Comparison of ENCODE assay signal across 8 cellular contexts in genomic region chr7:143379607-143380263, GRCh38. TPM values are rescaled to one million over a fixed set of nuclear protein-coding genes. Genes with fewer than 3 reads are reported as not detected.
DNase-seq lines count a peak whose midpoint lies in the region; ATAC-seq and TF ChIP-seq lines count a peak whose summit lies in the region.

No MANE protein-coding gene starts in this region.

- H3K9me3 Mint-ChIP-seq in activated T-helper 17 cell treated with anti-CD3 and anti-CD28 coated beads, Interleukin-2, amount 50 U/mL, for 72 hours, result no peaks in the 10 kb centered on the region
- H3K9me3 Mint-ChIP-seq in stimulated activated naive B cell treated with anti-CD40 and anti-IgM and Interleukin-4, amounts not matched to agents 10 μg/mL and 1 μg/mL and 100 μg/mL, for 72 hours, result no peaks in the 10 kb centered on the region

- H3K36me3 Mint-ChIP-seq in activated T-helper 17 cell treated with anti-CD3 and anti-CD28 coated beads, Interleukin-2, amount 50 U/mL, for 72 hours (ENCODE audit: low read depth), result peaks cover 26% of the 10 kb centered on the region
- H3K36me3 Mint-ChIP-seq in stimulated activated naive B cell treated with anti-CD40 and anti-IgM and Interleukin-4, amounts not matched to agents 10 μg/mL and 1 μg/mL and 100 μg/mL, for 72 hours, result peaks cover 0 to 2% of the 10 kb centered on the region in 2 donors

- H3K27ac Mint-ChIP-seq in activated T-helper 17 cell treated with anti-CD3 and anti-CD28 coated beads, Interleukin-2, amount 50 U/mL, for 72 hours, result peak overlapping the region; percentile 97
- peak overlapping the region; percentile 82 for H3K27ac Mint-ChIP-seq in stimulated activated naive B cell treated with anti-CD40 and anti-IgM and Interleukin-4, amounts not matched to agents 10 μg/mL and 1 μg/mL and 100 μg/mL, for 72 hours

- DNase-seq in stimulated activated naive B cell treated with anti-CD40 and anti-IgM and Interleukin-4, amounts not matched to agents 10 μg/mL and 1 μg/mL and 100 μg/mL, for 72 hours, result no peak
- DNase-seq in mucosa of gallbladder (ENCODE audit: low spot score) (no peak), SIG-M5 (lab: John Stamatoyannopoulos, UW) (no peak), GM20000 (ENCODE audit: low spot score) (no peak)

- peaks cover 12% of the 10 kb centered on the region for H3K36me3 ChIP-seq in ES-I3 (ENCODE audit: insufficient read depth, low read length)

- peaks cover 33% of the 10 kb centered on the region for H3K4me1 Mint-ChIP-seq in activated T-helper 17 cell treated with anti-CD3 and anti-CD28 coated beads, Interleukin-2, amount 50 U/mL, for 72 hours
- H3K4me1 Mint-ChIP-seq in stimulated activated naive B cell treated with anti-CD40 and anti-IgM and Interleukin-4, amounts not matched to agents 10 μg/mL and 1 μg/mL and 100 μg/mL, for 72 hours, result peaks cover 19 to 35% of the 10 kb centered on the region in 2 donors

- no peaks in the 10 kb centered on the region for H3K9me3 ChIP-seq in ES-I3 (ENCODE audit: control insufficient read depth, insufficient read depth, low read length)

- peaks cover 23% of the 10 kb centered on the region for H3K4me1 ChIP-seq in ES-I3 (ENCODE audit: insufficient read depth, low read length)

- H3K4me3 Mint-ChIP-seq in activated T-helper 17 cell treated with anti-CD3 and anti-CD28 coated beads, Interleukin-2, amount 50 U/mL, for 72 hours, result peak overlapping the region; percentile 98
- peak overlapping the region; percentile 79 to 83 for H3K4me3 Mint-ChIP-seq in stimulated activated naive B cell treated with anti-CD40 and anti-IgM and Interleukin-4, amounts not matched to agents 10 μg/mL and 1 μg/mL and 100 μg/mL, for 72 hours

- TF ChIP-seq CTCF in GM20000 (IDR thresholded peaks at IDR 0.05; ENCODE audit: extremely low read depth, missing control alignments), result no peak

- peak; percentile 8 for ATAC-seq in HG02943 (IDR thresholded peaks at IDR 0.05; ENCODE audit: low read depth, unreplicated experiment)
- peak; percentile 1 for ATAC-seq in activated T-helper 17 cell treated with anti-CD3 and anti-CD28 coated beads, Interleukin-2, amount 50 U/mL, for 72 hours (replicated peaks)
- ATAC-seq in stimulated activated naive B cell treated with anti-CD40 and anti-IgM and Interleukin-4, amounts not matched to agents 10 μg/mL and 1 μg/mL and 100 μg/mL, for 72 hours (replicated peaks), result peak in 1 of 2 donors; percentile 1

- peak overlapping the region; percentile 69 for H3K4me3 ChIP-seq in iPS-11a (ENCODE audit: low read depth, low read length)

- no peaks in the 10 kb centered on the region for H3K27me3 Mint-ChIP-seq in activated T-helper 17 cell treated with anti-CD3 and anti-CD28 coated beads, Interleukin-2, amount 50 U/mL, for 72 hours
- no peaks in the 10 kb centered on the region for H3K27me3 Mint-ChIP-seq in stimulated activated naive B cell treated with anti-CD40 and anti-IgM and Interleukin-4, amounts not matched to agents 10 μg/mL and 1 μg/mL and 100 μg/mL, for 72 hours

- peak overlapping the region; percentile 97 for H3K9ac ChIP-seq in ES-I3 (ENCODE audit: low read depth, low read length)

RNA-seq across cellular contexts. Expression of gene ZYX, which starts 1.4 kb away (rescaled TPM):
- 100 to 1,000 TPM; 116 to 146 TPM for total RNA-seq in activated T-helper 17 cell treated with anti-CD3 and anti-CD28 coated beads, Interleukin-2, amount 50 U/mL, for 72 hours
- total RNA-seq in mucosa of gallbladder, result 276 TPM

RNA-seq across cellular contexts. Expression of gene FAM131B, which starts 17.2 kb away (rescaled TPM):
- 1 to 10 TPM in 1 of 2 donors, under 1 TPM in 1; 0.85 to 1.1 TPM for total RNA-seq in activated T-helper 17 cell treated with anti-CD3 and anti-CD28 coated beads, Interleukin-2, amount 50 U/mL, for 72 hours
- 6.6 TPM for total RNA-seq in mucosa of gallbladder

RNA-seq across cellular contexts. Expression of gene EPHA1, which starts 28.9 kb away (rescaled TPM):
- 1 to 10 TPM in 1 of 2 donors, under 1 TPM in 1; 0.65 to 1.8 TPM for total RNA-seq in activated T-helper 17 cell treated with anti-CD3 and anti-CD28 coated beads, Interleukin-2, amount 50 U/mL, for 72 hours
- 38.0 TPM for total RNA-seq in mucosa of gallbladder

Comparison
In these comparisons a context has a peak if more than half of its experiments do, and no peak if none do; other contexts are left out.
1. RNA of gene EPHA1, which starts 28.9 kb away (total RNA-seq): 38.0 TPM in mucosa of gallbladder (single experiment); 0.65 to 1.8 TPM in activated T-helper 17 cell treated with anti-CD3 and anti-CD28 coated beads, Interleukin-2, amount 50 U/mL, for 72 hours; every median in the first group is over 10 times any median in the second.